Comparison of ENCODE assay signal across 1 cellular context in the genomic region with DNA sequence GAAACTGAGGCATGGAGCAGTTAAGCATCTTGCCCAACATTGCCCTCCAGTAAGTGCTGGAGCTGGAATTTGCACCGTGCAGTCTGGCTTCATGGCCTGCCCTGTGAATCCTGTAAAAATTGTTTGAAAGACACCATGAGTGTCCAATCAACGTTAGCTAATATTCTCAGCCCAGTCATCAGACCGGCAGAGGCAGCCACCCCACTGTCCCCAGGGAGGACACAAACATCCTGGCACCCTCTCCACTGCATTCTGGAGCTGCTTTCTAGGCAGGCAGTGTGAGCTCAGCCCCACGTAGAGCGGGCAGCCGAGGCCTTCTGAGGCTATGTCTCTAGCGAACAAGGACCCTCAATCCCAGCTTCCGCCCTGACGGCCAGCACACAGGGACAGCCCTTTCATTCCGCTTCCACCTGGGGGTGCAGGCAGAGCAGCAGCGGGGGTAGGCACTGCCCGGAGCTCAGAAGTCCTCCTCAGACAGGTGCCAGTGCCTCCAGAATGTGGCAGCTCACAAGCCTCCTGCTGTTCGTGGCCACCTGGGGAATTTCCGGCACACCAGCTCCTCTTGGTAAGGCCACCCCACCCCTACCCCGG.
TF ChIP-seq lines count a peak whose summit lies in the region.

No MANE protein-coding gene starts in this region.

TF ChIP-seq in GM12878, 131 proteins besides CTCF, POLR2A, EP300 and RAD21:
- TF ChIP-seq, protein P1, sequence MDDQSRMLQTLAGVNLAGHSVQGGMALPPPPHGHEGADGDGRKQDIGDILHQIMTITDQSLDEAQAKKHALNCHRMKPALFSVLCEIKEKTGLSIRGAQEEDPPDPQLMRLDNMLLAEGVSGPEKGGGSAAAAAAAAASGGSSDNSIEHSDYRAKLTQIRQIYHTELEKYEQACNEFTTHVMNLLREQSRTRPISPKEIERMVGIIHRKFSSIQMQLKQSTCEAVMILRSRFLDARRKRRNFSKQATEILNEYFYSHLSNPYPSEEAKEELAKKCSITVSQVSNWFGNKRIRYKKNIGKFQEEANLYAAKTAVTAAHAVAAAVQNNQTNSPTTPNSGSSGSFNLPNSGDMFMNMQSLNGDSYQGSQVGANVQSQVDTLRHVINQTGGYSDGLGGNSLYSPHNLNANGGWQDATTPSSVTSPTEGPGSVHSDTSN (IDR thresholded peaks at IDR 0.05; ENCODE audit: insufficient replicate concordance, low read depth, low read length): peak; percentile 23
- no peak for TF ChIP-seq CBFB (IDR thresholded peaks at IDR 0.05; ENCODE audit: low read depth)
- TF ChIP-seq BHLHE40 (IDR thresholded peaks at IDR 0.05; ENCODE audit: borderline replicate concordance in 1 of 2, low read depth in 2 of 2, low read length in 1 of 2): no peak
- no peak for TF ChIP-seq ELK1 (IDR thresholded peaks at IDR 0.05; ENCODE audit: low read depth, low read length)
- TF ChIP-seq GATAD2B (conservative IDR thresholded peaks at IDR 0.05; ENCODE audit: low read depth): no peak
- no peak for TF ChIP-seq SRF (IDR thresholded peaks at IDR 0.05; ENCODE audit: low read depth in 2 of 2, low read length in 2 of 2)
- TF ChIP-seq STAT1 (conservative IDR thresholded peaks at IDR 0.05): no peak
- TF ChIP-seq ZNF687 (IDR thresholded peaks at IDR 0.05): no peak
- TF ChIP-seq, protein P2, sequence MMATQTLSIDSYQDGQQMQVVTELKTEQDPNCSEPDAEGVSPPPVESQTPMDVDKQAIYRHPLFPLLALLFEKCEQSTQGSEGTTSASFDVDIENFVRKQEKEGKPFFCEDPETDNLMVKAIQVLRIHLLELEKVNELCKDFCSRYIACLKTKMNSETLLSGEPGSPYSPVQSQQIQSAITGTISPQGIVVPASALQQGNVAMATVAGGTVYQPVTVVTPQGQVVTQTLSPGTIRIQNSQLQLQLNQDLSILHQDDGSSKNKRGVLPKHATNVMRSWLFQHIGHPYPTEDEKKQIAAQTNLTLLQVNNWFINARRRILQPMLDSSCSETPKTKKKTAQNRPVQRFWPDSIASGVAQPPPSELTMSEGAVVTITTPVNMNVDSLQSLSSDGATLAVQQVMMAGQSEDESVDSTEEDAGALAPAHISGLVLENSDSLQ (IDR thresholded peaks at IDR 0.05): peak; percentile 71
- no peak for TF ChIP-seq IRF4 (IDR thresholded peaks at IDR 0.05; ENCODE audit: low read depth, low read length)
- no peak for TF ChIP-seq CHD1 (IDR thresholded peaks at IDR 0.05; ENCODE audit: low read depth, low read length)
- no peak for TF ChIP-seq SREBF2 (IDR thresholded peaks at IDR 0.05; ENCODE audit: low read length)
TF ChIP-seq in GM12878: peak in this region for 2.
